12 cellular contexts compared by ENCODE assay signal in genomic region chr2:230871361-230872150, GRCh38. TPM values are rescaled to one million over a fixed set of nuclear protein-coding genes. Genes with fewer than 3 reads are reported as not detected.
DNase-seq lines count a peak whose midpoint lies in the region; ATAC-seq, FAIRE-seq and TF ChIP-seq lines count a peak whose summit lies in the region.
"Had no signal": no experiment of that assay in that cellular context is flagged by ENCODE, and none has a peak within 500 bp of the region (broad histone marks: within the 10 kb centered on the region; RNA-seq: fewer than 3 reads in every experiment).

No MANE protein-coding gene starts in this region.

- WGBS in K562 (ENCODE audit: insufficient coverage, low coverage, missing lambda C conversion rate) = 85% methylated on average over 15 of the region's 17 CpGs
- WGBS in stomach, 5 donors = 73 to 90% (median 82%) methylated on average over 13 to 17 of the region's 17 CpGs

- no peak overlapping the region for H2AFZ ChIP-seq in K562 (ENCODE audit: low read depth, low read length)

- DNase-seq in K562 (ENCODE audit: extremely low read depth in 1 of 4, low spot score in 3 of 4) (no peak), mucosa of descending colon (peak in 2 of 3 donors; percentile 16 to 43), stomach (peak; percentile 18)
- DNase-seq in central memory CD4-positive, alpha-beta T cell = no peak
- no peak for DNase-seq in activated CD4-positive, alpha-beta T cell treated with anti-CD3 and anti-CD28 coated beads for 48 hours
- DNase-seq: activated T-cell treated with anti-CD3 and anti-CD28 coated beads, Interleukin-2, amount 50 U/mL, for 24 hours; COR-L47; HCEC 1CT had no signal

- no peak overlapping the region for H3K4me2 ChIP-seq in K562 (ENCODE audit: insufficient read depth, low read length)

- TF ChIP-seq POLR2A in K562 (conservative IDR thresholded peaks at IDR 0.05) = no peak
- no peak for TF ChIP-seq POLR2A in stomach (IDR thresholded peaks at IDR 0.05)

- no peak for FAIRE-seq in K562 (lab: Jason Lieb, UNC)

- in situ Hi-C loops in K562 (cut with MboI) = no loop called here

- no peaks in the 10 kb centered on the region for H3K9me1 ChIP-seq in K562 (ENCODE audit: control insufficient read depth, insufficient read depth, low read length)

- H3K4me1 ChIP-seq in HEK293 (ENCODE audit: control insufficient read depth, insufficient read depth, low read length) (peaks cover 25% of the 10 kb centered on the region), K562 (replicated peaks in 1 of 2; ENCODE audit: control insufficient read depth in 2 of 2, insufficient read depth in 2 of 2, low read length in 2 of 2) (peaks cover 0 to 25% of the 10 kb centered on the region in 2 experiments; a peak in 3 of 5 replicates), mucosa of descending colon (ENCODE audit: low read depth) (peaks cover 95% of the 10 kb centered on the region), stomach (peaks cover 44 to 65% (median 56%) of the 10 kb centered on the region in 4 donors)

- TF ChIP-seq EP300 in K562 (IDR thresholded peaks at IDR 0.05; ENCODE audit: low read length) (no peak), stomach (IDR thresholded peaks at IDR 0.05) (no peak)

- peaks cover 9% of the 10 kb centered on the region for H4K20me1 ChIP-seq in K562 (replicated peaks; ENCODE audit: control insufficient read depth, insufficient read depth, low read length)

- no peak overlapping the region for H3K27ac ChIP-seq in HEK293 (ENCODE audit: extremely low read depth, low read depth, low read length)
- no peak overlapping the region for H3K27ac ChIP-seq in K562 (ENCODE audit: extremely low read depth, low read depth, low read length)
- peak overlapping the region in 4 of 5 donors; percentile 4 to 73 (median 51) for H3K27ac ChIP-seq in stomach
- H3K27ac ChIP-seq: epithelial cell of prostate had no signal

- no peaks in the 10 kb centered on the region for H3K27me3 ChIP-seq in K562 (ENCODE audit: control insufficient read depth in 2 of 2, insufficient read depth in 2 of 2, low read length in 2 of 2)
- no peaks in the 10 kb centered on the region for H3K27me3 ChIP-seq in stomach

- BruUV-seq in K562 (replicated peaks; lab: Mats Ljungman, UMichigan) = no TSS peak

- TF ChIP-seq CTCF in HEK293 (tag by site-specific recombination; IDR thresholded peaks at IDR 0.05) (no peak), K562 (IDR thresholded peaks at IDR 0.05 in 2 of 3, conservative IDR thresholded peaks at IDR 0.05 in 1 of 3; ENCODE audit: insufficient read depth in 2 of 3, low read depth in 1 of 3, low read length in 3 of 3) (no peak), mucosa of descending colon (IDR thresholded peaks at IDR 0.05) (no peak), stomach (IDR thresholded peaks at IDR 0.05) (no peak)

- no peak overlapping the region for H3K4me3 ChIP-seq in HEK293 (ENCODE audit: low read depth, low read length)
- H3K4me3 ChIP-seq in K562 = no peak overlapping the region
- H3K4me3 ChIP-seq in mucosa of descending colon = no peak overlapping the region
- H3K4me3 ChIP-seq in stomach = no peak overlapping the region

- POLR2A ChIA-PET in HEK293 (lab: Yijun Ruan, JAX) = no interaction called here
- POLR2A ChIA-PET in K562 (lab: Yijun Ruan, JAX) = interaction anchor here (1.1 to 1.5 kb wide), 2 partner anchors 8 to 31 kb away, joined by 4 to 5 read pairs; no protein-coding TSS in a partner anchor

- H3K9me3 ChIP-seq in HEK293 (ENCODE audit: control insufficient read depth, insufficient read depth, low read depth, low read length) (no peaks in the 10 kb centered on the region), K562 (replicated peaks; ENCODE audit: control insufficient read depth, insufficient read depth, low read depth, low read length) (no peaks in the 10 kb centered on the region), mucosa of descending colon (no peaks in the 10 kb centered on the region), stomach (no peaks in the 10 kb centered on the region)

- intact Hi-C loops in K562 (cut with micrococcal nuclease) (no loop called here), mucosa of descending colon (cut with DNase I, micrococcal nuclease) (no loop called here), stomach (cut with DNase I; ENCODE audit: low total_unique reads) (no loop called here)

- H3K79me2 ChIP-seq in K562 (ENCODE audit: control insufficient read depth, insufficient read depth, low read length) = no peaks in the 10 kb centered on the region

- no peak overlapping the region for H3K9ac ChIP-seq in K562 (ENCODE audit: insufficient read depth in 1 of 2, low read depth in 2 of 2, low read length in 2 of 2)

- H3K36me3 ChIP-seq in HEK293 (ENCODE audit: control insufficient read depth in 2 of 2, insufficient read depth in 1 of 2, low read length in 2 of 2) (peaks cover 0 to 47% of the 10 kb centered on the region in 2 experiments; a peak in 2 of 3 replicates), K562 (ENCODE audit: control insufficient read depth, insufficient read depth, low read length) (no peaks in the 10 kb centered on the region), mucosa of descending colon (ENCODE audit: low read depth) (no peaks in the 10 kb centered on the region), stomach (peaks cover under 1 to 33% (median 21%) of the 10 kb centered on the region in 4 donors)

- TF ChIP-seq RAD21 in K562 (CRISPR knock-in tag; conservative IDR thresholded peaks at IDR 0.05 in 1 of 2, IDR thresholded peaks at IDR 0.05 in 1 of 2) = no peak

- CTCF ChIA-PET in HEK293 (lab: Yijun Ruan, JAX) (interaction anchor here (0.7 to 1.1 kb wide), 2 partner anchors 21 to 47 kb away, joined by 3 to 5 read pairs; no protein-coding TSS in a partner anchor), K562 (lab: Yijun Ruan, JAX; ENCODE audit: low intra/inter-chr PET ratio) (no interaction called here)

- no peak for ATAC-seq in K562
- no peak for ATAC-seq in mucosa of descending colon
- ATAC-seq in HG02798 (IDR thresholded peaks at IDR 0.05; ENCODE audit: poor library complexity, unreplicated experiment) = no peak
- no peak for ATAC-seq in HG03135 (IDR thresholded peaks at IDR 0.05; ENCODE audit: unreplicated experiment)

TF ChIP-seq in HEK293, 187 proteins besides CTCF, POLR2A, EP300 and RAD21 (continues in another document):
- TF ChIP-seq ZNF16 (tag by site-specific recombination; IDR thresholded peaks at IDR 0.05; ENCODE audit: low read depth) (no peak), ZIC2 (tag by site-specific recombination; IDR thresholded peaks at IDR 0.05) (0 out of 2 replicates have a peak, but pooled peaks have one; percentile 11), ZNF629 (tag by site-specific recombination; IDR thresholded peaks at IDR 0.05) (no peak), ZNF221 (tag by site-specific recombination; IDR thresholded peaks at IDR 0.05; ENCODE audit: borderline replicate concordance) (no peak)

RNA-seq across cellular contexts. Expression of gene ITM2C, which starts 6.8 kb away (rescaled TPM):
- 15.7 and 63.4 TPM in 2 replicates for total RNA-seq in K562 (2011; cell fraction: chromatin; rRNA removed; ENCODE audit: low replicate concordance)
- 70.9 and 81.4 TPM in 2 replicates for total RNA-seq in K562 (2011; cell fraction: nucleolus; rRNA removed)
- total RNA-seq in K562 (2011; cell fraction: nucleoplasm; rRNA removed) = 54.6 and 63.5 TPM in 2 replicates
- total RNA-seq in K562 (2014; rRNA removed) = 21.5 and 30.9 TPM in 2 replicates
- 14.3 and 15.4 TPM in 2 replicates for total RNA-seq in K562 (2014; rRNA removed; fragmentation: Illumina TruSeq; extraction: Trizol)
- 19.7 and 20.8 TPM in 2 replicates for total RNA-seq in K562 (2015; rRNA removed; fragmentation: Illumina TruSeq; extraction: Trizol)
- 24.1 and 26.0 TPM in 2 replicates for total RNA-seq in K562 (2021)
- 58.8 and 64.7 TPM in 2 replicates for polyA plus RNA-seq in K562 (2011; rRNA removed)
- 72.2 and 89.1 TPM in 2 replicates for polyA plus RNA-seq in K562 (2011; cell fraction: cytosol; rRNA removed)
- 23.0 and 26.2 TPM in 2 replicates for polyA plus RNA-seq in K562 (2011; cell fraction: nucleus; rRNA removed)
- polyA plus RNA-seq in K562 (2012) = 40.7 and 50.5 TPM in 2 replicates
- polyA plus RNA-seq in K562 (2014; fragmentation: Illumina TruSeq; extraction: Trizol) = 37.5 and 38.3 TPM in 2 replicates
- 1 to 10 TPM in 1 of 2 experiments, under 1 TPM in 1; 0.49 to 1.4 TPM for polyA plus RNA-seq in K562 (2014; fragmentation: Nextera tagmentation; extraction: Ambion mirVana)
- polyA plus RNA-seq in K562 (2014; rRNA removed) = 27.1 and 37.1 TPM in 2 replicates
- polyA minus RNA-seq in K562 (2011; rRNA and poly(A)+ RNA removed) = 42.9 and 62.5 TPM in 2 replicates
- polyA minus RNA-seq in K562 (2011; cell fraction: cytosol; rRNA and poly(A)+ RNA removed) = 29.0 and 39.4 TPM in 2 replicates
- 3.5 and 4.2 TPM in 2 replicates for polyA minus RNA-seq in K562 (2011; cell fraction: nucleus; rRNA and poly(A)+ RNA removed)
- total RNA-seq in mucosa of descending colon = 1,000 to 10,000 TPM; 1,048 to 2,192 (median 2,113) TPM
- total RNA-seq in stomach = 1,000 to 10,000 TPM in 1 of 5 donors, 100 to 1,000 TPM in 2, 10 to 100 TPM in 2; 35.6 to 1,030 (median 105) TPM
- 10 to 100 TPM; 26.9 to 40.8 (median 32.2) TPM for polyA plus RNA-seq in stomach

RNA-seq across cellular contexts. Expression of gene GPR55, which starts 53.5 kb away (rescaled TPM):
- total RNA-seq in K562 (2011; cell fraction: chromatin; rRNA removed; ENCODE audit: low replicate concordance) = 1.3 and 2.8 TPM in 2 replicates
- 2.0 and 2.2 TPM in 2 replicates for total RNA-seq in K562 (2011; cell fraction: nucleolus; rRNA removed)
- 1.5 and 2.7 TPM in 2 replicates for total RNA-seq in K562 (2011; cell fraction: nucleoplasm; rRNA removed)
- 0.08 and 0.18 TPM in 2 replicates for total RNA-seq in K562 (2014; rRNA removed)
- 0.11 and 0.16 TPM in 2 replicates for total RNA-seq in K562 (2014; rRNA removed; fragmentation: Illumina TruSeq; extraction: Trizol)
- total RNA-seq in K562 (2015; rRNA removed; fragmentation: Illumina TruSeq; extraction: Trizol) = 0.34 and 0.36 TPM in 2 replicates
- total RNA-seq in K562 (2021) = 0.07 and 0.18 TPM in 2 replicates
- 0.32 and 0.49 TPM in 2 replicates for polyA plus RNA-seq in K562 (2011; rRNA removed)
- polyA plus RNA-seq in K562 (2011; cell fraction: cytosol; rRNA removed) = 0.34 and 0.49 TPM in 2 replicates
- polyA plus RNA-seq in K562 (2011; cell fraction: nucleus; rRNA removed) = 0.95 and 1.7 TPM in 2 replicates
- 1.2 and 1.4 TPM in 2 replicates for polyA plus RNA-seq in K562 (2012)
- 0.16 and 0.19 TPM in 2 replicates for polyA plus RNA-seq in K562 (2014; fragmentation: Illumina TruSeq; extraction: Trizol)
- under 1 TPM; 0.27 to 0.34 TPM for polyA plus RNA-seq in K562 (2014; fragmentation: Nextera tagmentation; extraction: Ambion mirVana)
- 0.36 and 0.73 TPM in 2 replicates for polyA plus RNA-seq in K562 (2014; rRNA removed)
- polyA minus RNA-seq in K562 (2011; rRNA and poly(A)+ RNA removed) = 0.45 and 0.46 TPM in 2 replicates
- polyA minus RNA-seq in K562 (2011; cell fraction: cytosol; rRNA and poly(A)+ RNA removed) = not detected in 2 replicates
- polyA minus RNA-seq in K562 (2011; cell fraction: nucleus; rRNA and poly(A)+ RNA removed) = 1.00 and 1.1 TPM in 2 replicates
- 1 to 10 TPM in 2 of 3 donors, under 1 TPM in 1; 0.99 to 1.1 (median 1.1) TPM for total RNA-seq in mucosa of descending colon
- total RNA-seq in stomach = under 1 TPM in 1 of 5 donors, not detected in 4; 0.37 TPM
- under 1 TPM in 2 of 3 donors, not detected in 1; 0.13 to 0.19 TPM for polyA plus RNA-seq in stomach

Comparison
In these comparisons a context has a peak if more than half of its experiments do, and no peak if none do; other contexts are left out.
1. H3K27ac ChIP-seq: peak in stomach (4 of 5); none in HEK293 (single experiment) and K562 (single experiment).
2. DNase-seq: peak in mucosa of descending colon (2 of 3) and stomach (single experiment); none in K562 (0 of 4), central memory CD4-positive, alpha-beta T cell (single experiment) and activated CD4-positive, alpha-beta T cell treated with anti-CD3 and anti-CD28 coated beads for 48 hours (single experiment).
3. Of the 44 proteins assayed by ChIP-seq in both K562 and HEK293: peak only in K562: PRDM10; only in HEK293: none; in both: none; in neither: 43.